In the genomic region with DNA sequence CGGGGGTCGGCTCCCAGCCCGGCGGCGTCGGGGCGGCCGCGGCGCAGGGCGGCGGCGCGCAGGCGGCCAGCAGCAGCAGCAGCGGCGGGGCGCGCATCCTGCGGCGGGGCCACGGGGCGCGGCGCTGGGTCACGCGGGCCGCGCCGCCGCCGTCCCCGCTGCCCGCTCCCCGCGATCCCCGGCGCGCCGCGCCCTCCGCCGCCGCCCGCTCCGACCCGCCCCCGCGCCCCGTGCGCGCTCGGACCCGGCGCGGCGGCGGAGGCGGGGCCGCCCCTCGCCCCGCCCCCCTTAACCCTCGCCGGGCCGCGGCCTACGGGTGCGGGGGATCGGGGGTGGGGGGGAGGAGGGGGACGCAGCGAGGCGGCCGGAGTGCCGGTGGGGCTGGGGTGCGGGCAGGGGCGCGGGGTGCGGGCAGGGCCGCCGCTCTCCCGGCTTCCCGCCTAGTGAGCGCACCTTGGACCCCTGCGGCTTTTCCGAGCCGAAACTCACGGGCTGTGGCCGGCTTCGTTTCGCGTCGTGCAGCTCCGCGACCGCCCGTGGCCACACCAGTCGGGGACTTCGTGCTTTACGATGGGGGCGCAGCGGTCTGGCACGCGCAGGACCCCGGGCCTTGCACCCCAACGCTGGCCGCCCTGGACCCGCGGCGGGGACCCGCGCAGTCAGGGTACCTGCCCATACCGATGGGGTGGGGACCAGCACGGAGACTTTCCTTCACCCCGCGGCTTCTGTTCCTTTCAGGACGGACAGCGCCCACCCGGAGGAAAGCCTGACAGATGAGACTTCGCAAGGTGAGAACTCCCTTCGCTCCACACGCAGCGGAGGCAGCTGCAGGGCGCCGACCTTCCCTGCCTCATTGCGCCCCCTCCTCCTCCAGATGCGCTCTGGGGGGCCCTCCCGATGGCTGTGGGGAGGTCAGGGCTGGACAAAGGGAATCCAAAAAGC, we compare ENCODE assay signal across 8 cellular contexts. TPM values are rescaled to one million over a fixed set of nuclear protein-coding genes. Genes with fewer than 3 reads are reported as not detected.
DNase-seq lines count a peak whose midpoint lies in the region; ATAC-seq and TF ChIP-seq lines count a peak whose summit lies in the region.

A gene (minus strand): TSS at position 217 of the 942 bp plus-strand sequence. CDS start 120 bp downstream, at position 97.

- peak within 1 kb of the TSS; percentile 47 for H3K4me3 ChIP-seq in BJ (ENCODE audit: low read depth, low read length)
- peak within 1 kb of the TSS; percentile 58 for H3K4me3 ChIP-seq in HUES6 (ENCODE audit: low read depth, low read length)
- peak within 1 kb of the TSS; percentile 39 for H3K4me3 ChIP-seq in choroid plexus epithelial cell (ENCODE audit: low read depth, low read length)
- no peak within 1 kb of the TSS for H3K4me3 ChIP-seq in mucosa of descending colon

- TF ChIP-seq CTCF in BJ (IDR thresholded peaks at IDR 0.05; ENCODE audit: insufficient read depth, low read depth, low read length) (no peak), choroid plexus epithelial cell (conservative IDR thresholded peaks at IDR 0.05; ENCODE audit: low read depth, low read length) (no peak), mucosa of descending colon (IDR thresholded peaks at IDR 0.05) (no peak)

- no peaks in the 10 kb centered on the region for H3K36me3 ChIP-seq in BJ (ENCODE audit: control insufficient read depth, insufficient read depth, low read length)
- H3K36me3 ChIP-seq in HUES6 (ENCODE audit: control insufficient read depth, insufficient read depth, low read length): no peaks in the 10 kb centered on the region
- no peaks in the 10 kb centered on the region for H3K36me3 ChIP-seq in mucosa of descending colon (ENCODE audit: low read depth)

- no peak within 1 kb of the TSS for H3K9ac ChIP-seq in HUES6 (ENCODE audit: low read length)

- no peaks in the 10 kb centered on the region for H3K9me3 ChIP-seq in HUES6 (ENCODE audit: control insufficient read depth, insufficient read depth, low read depth, low read length)
- no peaks in the 10 kb centered on the region for H3K9me3 ChIP-seq in mucosa of descending colon

- CTCF ChIA-PET in BJ (lab: Yijun Ruan, JAX): no interaction called here

- ATAC-seq in mucosa of descending colon (peak; percentile 28), HG02798 (IDR thresholded peaks at IDR 0.05; ENCODE audit: poor library complexity, unreplicated experiment) (no peak)

- DNase-seq in BJ (ENCODE audit: low read depth) (no peak), choroid plexus epithelial cell (ENCODE audit: low read depth) (no peak), mucosa of descending colon (peak in 1 of 3 donors; percentile 43), AML-193 (lab: John Stamatoyannopoulos, UW) (no peak), caudate nucleus (lab: John Stamatoyannopoulos, UW) (no peak), NCI-H1092 treated with DMSO at 0.1 percent for 48 hours (lab: John Stamatoyannopoulos, UW) (no peak)

- intact Hi-C loops in mucosa of descending colon (cut with DNase I, micrococcal nuclease): no loop called here

- POLR2A ChIA-PET in BJ (lab: Charles Lee): no interaction called here

- H3K4me1 ChIP-seq in HUES6 (ENCODE audit: control insufficient read depth, insufficient read depth, low read length) (peaks cover 17% of the 10 kb centered on the region), mucosa of descending colon (ENCODE audit: low read depth) (peaks cover 12% of the 10 kb centered on the region)

- peaks cover 9% of the 10 kb centered on the region for H3K27me3 ChIP-seq in BJ (ENCODE audit: control insufficient read depth, insufficient read depth, low read length)
- H3K27me3 ChIP-seq in HUES6 (ENCODE audit: control insufficient read depth, insufficient read depth, low read length): peaks cover 91% of the 10 kb centered on the region

- H3K27ac ChIP-seq in HUES6 (ENCODE audit: low read depth, low read length) (no peak within 1 kb of the TSS), caudate nucleus (ENCODE audit: low read depth, low read length) (no peak within 1 kb of the TSS)

RNA-seq across cellular contexts. Expression of the gene that starts here (rescaled TPM):
- 2.7 and 4.4 TPM in 2 replicates for polyA plus RNA-seq in BJ (2011; rRNA removed)
- polyA minus RNA-seq in BJ (2011; rRNA and poly(A)+ RNA removed): 2.5 and 3.5 TPM in 2 replicates
- total RNA-seq in mucosa of descending colon: 1 to 10 TPM; 1.2 to 3.2 (median 3.1) TPM
